In genomic region chr1:192830596-192831241, GRCh38 we compare ENCODE assay signal across 19 cellular contexts. TPM values are rescaled to one million over a fixed set of nuclear protein-coding genes. Genes with fewer than 3 reads are reported as not detected.
DNase-seq lines count a peak whose midpoint lies in the region; ATAC-seq, FAIRE-seq and TF ChIP-seq lines count a peak whose summit lies in the region.
"Had no signal": no experiment of that assay in that cellular context is flagged by ENCODE, and none has a peak within 500 bp of the region (broad histone marks: within the 10 kb centered on the region; RNA-seq: fewer than 3 reads in every experiment).

No MANE protein-coding gene starts in this region.

- no peaks in the 10 kb centered on the region for H3K9me3 ChIP-seq in HepG2 (ENCODE audit: low read length)
- H3K9me3 ChIP-seq in right lobe of liver, result no peaks in the 10 kb centered on the region
- H3K9me3 ChIP-seq in neural progenitor cell (ENCODE audit: low read depth), result no peaks in the 10 kb centered on the region
- no peaks in the 10 kb centered on the region for H3K9me3 ChIP-seq in naive thymus-derived CD4-positive, alpha-beta T cell (ENCODE audit: control insufficient read depth in 2 of 3, low read length in 3 of 3)

- H3K27ac ChIP-seq in HepG2 (ENCODE audit: extremely low read length, insufficient read depth, low read length) (no peak overlapping the region), right lobe of liver (no peak overlapping the region), caudate nucleus (ENCODE audit: low read depth, low read length) (peak overlapping the region; percentile 64), neural progenitor cell (no peak overlapping the region)
- no peak overlapping the region for H3K27ac ChIP-seq in naive thymus-derived CD4-positive, alpha-beta T cell (ENCODE audit: low read depth, low read length)

- DNase-seq in HepG2 (ENCODE audit: low spot score) (no peak), right lobe of liver (no peak), caudate nucleus (lab: John Stamatoyannopoulos, UW) (peak in 11 of 61 donors; percentile 2 to 66 (median 14)), neural progenitor cell (ENCODE audit: low spot score) (no peak)
- no peak for DNase-seq in naive thymus-derived CD4-positive, alpha-beta T cell
- no peak for DNase-seq in stimulated activated naive CD4-positive, alpha-beta T cell treated with Interleukin-2 at 50 U/mL for 16 hours (lab: John Stamatoyannopoulos, UW)
- DNase-seq: 8988T; Calu3; CD4-positive, alpha-beta memory T cell; KG1; NCI-H1436 treated with DMSO at 0.1 percent for 48 hours; NCI-H2081 treated with DMSO at 0.1 percent for 48 hours; NCI-H226; NCI-H524 treated with DMSO at 0.1 percent for 48 hours; OCI-M1; RPMI8226 had no signal

- peak overlapping the region; percentile 80 for H3K4me3 Mint-ChIP-seq in neural progenitor cell
- H3K4me3 Mint-ChIP-seq in naive thymus-derived CD4-positive, alpha-beta T cell, result no peak overlapping the region
- H3K4me3 Mint-ChIP-seq: CD4-positive, alpha-beta memory T cell had no signal

- H3K9ac ChIP-seq in HepG2 (ENCODE audit: insufficient read depth, low read depth, low read length) (no peak overlapping the region), neural progenitor cell (no peak overlapping the region)

- H3K36me3 Mint-ChIP-seq in neural progenitor cell, result no peaks in the 10 kb centered on the region
- H3K36me3 Mint-ChIP-seq in naive thymus-derived CD4-positive, alpha-beta T cell, result no peaks in the 10 kb centered on the region
- H3K36me3 Mint-ChIP-seq: CD4-positive, alpha-beta memory T cell had no signal

- intact Hi-C loops in HepG2 (cut with micrococcal nuclease; ENCODE audit: unreplicated experiment) (no loop called here), right lobe of liver (cut with DNase I) (no loop called here)
- intact Hi-C loops in naive thymus-derived CD4-positive, alpha-beta T cell (cut with micrococcal nuclease), result no loop called here

- H3K27me3 Mint-ChIP-seq in neural progenitor cell (ENCODE audit: insufficient read depth, low read depth), result peaks cover 2% of the 10 kb centered on the region
- peaks cover 5 to 26% (median 10%) of the 10 kb centered on the region in 5 donors for H3K27me3 Mint-ChIP-seq in naive thymus-derived CD4-positive, alpha-beta T cell

- 4% methylated on average over 6 of the region's 6 CpGs for WGBS in HepG2 (ENCODE audit: low lambda C conversion rate)
- WGBS in right lobe of liver (ENCODE audit: insufficient coverage, low coverage, low lambda C conversion rate, missing lambda C conversion rate), result 44% methylated on average over 6 of the region's 6 CpGs

- TF ChIP-seq EP300 in HepG2 (IDR thresholded peaks at IDR 0.05; ENCODE audit: low read depth in 2 of 2, low read length in 2 of 2), result no peak
- TF ChIP-seq EP300 in HepG2 (CRISPR knock-in tag; IDR thresholded peaks at IDR 0.05; ENCODE audit: borderline replicate concordance), result no peak

- no peak for TF ChIP-seq RAD21 in HepG2 (CRISPR knock-in tag; IDR thresholded peaks at IDR 0.05)

- BruUV-seq in HepG2 (replicated peaks; lab: Mats Ljungman, UMichigan), result no TSS peak

- no peaks in the 10 kb centered on the region for H3K27me3 ChIP-seq in HepG2 (ENCODE audit: control insufficient read depth in 1 of 2, insufficient read depth in 2 of 2, low read length in 2 of 2)
- H3K27me3 ChIP-seq in right lobe of liver, result no peaks in the 10 kb centered on the region
- no peaks in the 10 kb centered on the region for H3K27me3 ChIP-seq in neural progenitor cell
- no peaks in the 10 kb centered on the region for H3K27me3 ChIP-seq in naive thymus-derived CD4-positive, alpha-beta T cell (ENCODE audit: control insufficient read depth in 2 of 2, insufficient read depth in 2 of 2, low read length in 2 of 2)

- H4K20me1 ChIP-seq in HepG2 (ENCODE audit: insufficient read depth, low read length) (no peaks in the 10 kb centered on the region), neural progenitor cell (ENCODE audit: low read depth) (no peaks in the 10 kb centered on the region)

- in situ Hi-C loops in HepG2 (cut with HindIII; ENCODE audit: extremely low pct_ligation_motif_present, low pct_unique_long_range_greater_than_20kb), result no loop called here

- TF ChIP-seq CTCF in HepG2 (CRISPR knock-in tag; IDR thresholded peaks at IDR 0.05), result no peak
- no peak for TF ChIP-seq CTCF in right lobe of liver (IDR thresholded peaks at IDR 0.05)
- no peak for TF ChIP-seq CTCF in neural progenitor cell (IDR thresholded peaks at IDR 0.05)

- H3K4me2 ChIP-seq in HepG2 (ENCODE audit: low read depth, low read length) (no peak overlapping the region), neural progenitor cell (no peak overlapping the region)

- H3F3A ChIP-seq in neural progenitor cell (ENCODE audit: low read depth), result no peaks in the 10 kb centered on the region

- POLR2A ChIA-PET in HepG2 (lab: Yijun Ruan, JAX), result no interaction called here
- POLR2A ChIA-PET in naive thymus-derived CD4-positive, alpha-beta T cell (lab: Charles Lee), result no interaction called here

- ATAC-seq in HepG2 (no peak), right lobe of liver (no peak), GM19035 (IDR thresholded peaks at IDR 0.05; ENCODE audit: unreplicated experiment) (no peak), GM18858 (IDR thresholded peaks at IDR 0.05; ENCODE audit: unreplicated experiment) (no peak)
- no peak for ATAC-seq in naive thymus-derived CD4-positive, alpha-beta T cell
- ATAC-seq: HCT116 had no signal

- FAIRE-seq in HepG2 (lab: Jason Lieb, UNC), result no peak

- H3K36me3 ChIP-seq in HepG2 (replicated peaks in 1 of 2; ENCODE audit: control insufficient read depth in 1 of 2, insufficient read depth in 2 of 2, low read length in 2 of 2) (no peaks in the 10 kb centered on the region), right lobe of liver (no peaks in the 10 kb centered on the region), neural progenitor cell (no peaks in the 10 kb centered on the region)
- H3K36me3 ChIP-seq in naive thymus-derived CD4-positive, alpha-beta T cell (ENCODE audit: control insufficient read depth in 2 of 3, insufficient read depth in 3 of 3, low read length in 3 of 3), result no peaks in the 10 kb centered on the region

- H3K9me3 Mint-ChIP-seq in neural progenitor cell, result no peaks in the 10 kb centered on the region
- H3K9me3 Mint-ChIP-seq in naive thymus-derived CD4-positive, alpha-beta T cell, result peaks cover 0 to 2% (median 0%) of the 10 kb centered on the region in 11 donors
- H3K9me3 Mint-ChIP-seq: CD4-positive, alpha-beta memory T cell had no signal

- H3K4me1 Mint-ChIP-seq in neural progenitor cell, result peaks cover 45% of the 10 kb centered on the region
- H3K4me1 Mint-ChIP-seq in naive thymus-derived CD4-positive, alpha-beta T cell, result no peaks in the 10 kb centered on the region

- no peak overlapping the region for H2AFZ ChIP-seq in HepG2 (ENCODE audit: low read length)
- H2AFZ ChIP-seq in neural progenitor cell (replicated peaks), result no peak overlapping the region

- H3K4me1 ChIP-seq in HepG2 (ENCODE audit: insufficient read depth, low read length) (no peaks in the 10 kb centered on the region), right lobe of liver (no peaks in the 10 kb centered on the region), neural progenitor cell (no peaks in the 10 kb centered on the region)
- H3K4me1 ChIP-seq in naive thymus-derived CD4-positive, alpha-beta T cell (ENCODE audit: control insufficient read depth in 2 of 2, insufficient read depth in 2 of 2, low read length in 2 of 2), result no peaks in the 10 kb centered on the region

- peak overlapping the region; percentile 99 for H3K27ac Mint-ChIP-seq in neural progenitor cell
- no peak overlapping the region for H3K27ac Mint-ChIP-seq in naive thymus-derived CD4-positive, alpha-beta T cell
- H3K27ac Mint-ChIP-seq: CD4-positive, alpha-beta memory T cell had no signal

- H3K79me2 ChIP-seq in HepG2 (ENCODE audit: insufficient read depth, low read length), result no peaks in the 10 kb centered on the region
- no peaks in the 10 kb centered on the region for H3K79me2 ChIP-seq in neural progenitor cell (ENCODE audit: low read depth)

- H3K4me3 ChIP-seq in HepG2 (replicated peaks in 1 of 3; ENCODE audit: insufficient read depth in 1 of 3, low read depth in 2 of 3, low read length in 3 of 3) (no peak overlapping the region), right lobe of liver (no peak overlapping the region), neural progenitor cell (no peak overlapping the region)
- no peak overlapping the region for H3K4me3 ChIP-seq in naive thymus-derived CD4-positive, alpha-beta T cell (ENCODE audit: low read length)

- CTCF ChIA-PET in HepG2 (lab: Yijun Ruan, JAX; ENCODE audit: low intra/inter-chr PET ratio, low total read pairs), result no interaction called here
- CTCF ChIA-PET in naive thymus-derived CD4-positive, alpha-beta T cell (lab: Charles Lee), result no interaction called here

- no peak for TF ChIP-seq POLR2A in HepG2 (IDR thresholded peaks at IDR 0.05; ENCODE audit: insufficient read depth in 1 of 2, low read depth in 2 of 2, low read length in 2 of 2)
- TF ChIP-seq POLR2A in right lobe of liver (IDR thresholded peaks at IDR 0.05), result no peak

RNA-seq across cellular contexts. Expression of gene RGS2, which starts 21.9 kb away (rescaled TPM):
- total RNA-seq in HepG2 (2016; rRNA removed; fragmentation: Illumina TruSeq; extraction: Trizol), result 0.64 and 0.86 TPM in 2 replicates
- 0.20 TPM in 1 of 2 replicates, not detected in the other for total RNA-seq in HepG2 (2016; cell fraction: cytosol; rRNA removed; fragmentation: Illumina TruSeq; extraction: Trizol; ENCODE audit: low read depth)
- total RNA-seq in HepG2 (2016; cell fraction: insoluble cytoplasmic fraction; rRNA removed; fragmentation: Illumina TruSeq; extraction: Trizol), result 0.76 and 0.78 TPM in 2 replicates
- total RNA-seq in HepG2 (2016; cell fraction: membrane; rRNA removed; fragmentation: Illumina TruSeq; extraction: Trizol), result 0.21 and 0.43 TPM in 2 replicates
- total RNA-seq in HepG2 (2016; cell fraction: nucleus; rRNA removed; fragmentation: Illumina TruSeq; extraction: Trizol), result 0.60 and 0.90 TPM in 2 replicates
- polyA plus RNA-seq in HepG2 (2011; rRNA removed), result 1.4 and 2.0 TPM in 2 replicates
- 0.71 and 1.3 TPM in 2 replicates for polyA plus RNA-seq in HepG2 (2011; cell fraction: cytosol; rRNA removed)
- polyA plus RNA-seq in HepG2 (2011; cell fraction: nucleus; rRNA removed), result 0.16 and 1.3 TPM in 2 replicates
- polyA plus RNA-seq in HepG2 (2012), result 1.0 and 1.9 TPM in 2 replicates
- 0.07 and 0.16 TPM in 2 replicates for polyA plus RNA-seq in HepG2 (2016; cell fraction: cytosol; fragmentation: Illumina TruSeq; extraction: Trizol; ENCODE audit: low read depth)
- 0.46 and 0.48 TPM in 2 replicates for polyA plus RNA-seq in HepG2 (2016; cell fraction: insoluble cytoplasmic fraction; fragmentation: Illumina TruSeq; extraction: Trizol; ENCODE audit: low read depth)
- 0.32 and 0.48 TPM in 2 replicates for polyA plus RNA-seq in HepG2 (2016; cell fraction: membrane; fragmentation: Illumina TruSeq; extraction: Trizol; ENCODE audit: low read depth)
- 0.59 and 1.6 TPM in 2 replicates for polyA plus RNA-seq in HepG2 (2016; cell fraction: nucleus; fragmentation: Illumina TruSeq; extraction: Trizol; ENCODE audit: insufficient read depth, low read depth)
- 1.1 and 5.9 TPM in 2 replicates for polyA minus RNA-seq in HepG2 (2011; rRNA and poly(A)+ RNA removed; ENCODE audit: low replicate concordance)
- polyA minus RNA-seq in HepG2 (2011; cell fraction: cytosol; rRNA and poly(A)+ RNA removed), result 2.7 and 3.4 TPM in 2 replicates
- 4.0 and 6.0 TPM in 2 replicates for polyA minus RNA-seq in HepG2 (2011; cell fraction: nucleus; rRNA and poly(A)+ RNA removed)
- 10 to 100 TPM in 1 of 6 experiments, 1 to 10 TPM in 5; 2.5 to 10.9 (median 5.2) TPM for total RNA-seq in right lobe of liver
- 13.4 and 14.4 TPM in 2 replicates for total RNA-seq in neural progenitor cell (ENCODE audit: low replicate concordance)
- 100 to 1,000 TPM in 1 of 5 experiments, 10 to 100 TPM in 2, 1 to 10 TPM in 2; 3.5 to 317 (median 12.2) TPM for total RNA-seq in naive thymus-derived CD4-positive, alpha-beta T cell
- polyA plus RNA-seq in naive thymus-derived CD4-positive, alpha-beta T cell, result 10 to 100 TPM; 14.3 to 14.4 TPM
